Comparison of ENCODE assay signal across 23 cellular contexts in genomic region chr6:146909886-146910285, GRCh38.
"Had no signal": no experiment of that assay in that cellular context is flagged by ENCODE, and none has a peak within 500 bp of the region (broad histone marks: within the 10 kb centered on the region; RNA-seq: fewer than 3 reads in every experiment).

No MANE protein-coding gene starts in this region.

- H3K79me2 ChIP-seq: hepatocyte had no signal

- H3K36me3 ChIP-seq: gastroesophageal sphincter, heart left ventricle, left lung, ovary, right lobe of liver, suprapubic skin, transverse colon, upper lobe of right lung, uterus had no signal

- H3K27me3 ChIP-seq: dorsolateral prefrontal cortex, foreskin keratinocyte, gastroesophageal sphincter, heart left ventricle, hepatocyte, left lung, ovary, right lobe of liver, suprapubic skin, transverse colon, upper lobe of right lung, uterus had no signal

- H3K4me1 ChIP-seq: right lobe of liver, uterus had no signal

- H3K4me2 ChIP-seq: hepatocyte had no signal

- H3K9me3 Mint-ChIP-seq: naive thymus-derived CD8-positive, alpha-beta T cell; stimulated activated naive CD8-positive, alpha-beta T cell treated with anti-CD3 and anti-CD28 coated beads, Interleukin-15, amount 100 ng/mL, for 72 hours had no signal

- H3K36me3 Mint-ChIP-seq: naive thymus-derived CD8-positive, alpha-beta T cell had no signal

- H3K9me3 ChIP-seq: gastroesophageal sphincter, left lung, ovary, right lobe of liver, suprapubic skin, transverse colon, upper lobe of right lung, uterus had no signal

- H3K27ac ChIP-seq: dorsolateral prefrontal cortex, foreskin keratinocyte, gastroesophageal sphincter, heart left ventricle, hepatocyte, left lung, ovary, right lobe of liver, suprapubic skin, transverse colon, upper lobe of right lung, uterus had no signal

- FAIRE-seq: kidney, small intestine had no signal

- ATAC-seq: foreskin keratinocyte; gastroesophageal sphincter; heart left ventricle; left lung; naive thymus-derived CD8-positive, alpha-beta T cell; right lobe of liver; stimulated activated naive CD8-positive, alpha-beta T cell treated with anti-CD3 and anti-CD28 coated beads, Interleukin-15, amount 100 ng/mL, for 72 hours; upper lobe of right lung had no signal

- H3K27ac Mint-ChIP-seq: naive thymus-derived CD8-positive, alpha-beta T cell had no signal

- H2AFZ ChIP-seq: hepatocyte had no signal

- DNase-seq: cortex of kidney; dorsolateral prefrontal cortex; effector CD4-positive, alpha-beta T cell; foreskin keratinocyte; heart left ventricle; kidney; left lung; mesendoderm; naive thymus-derived CD8-positive, alpha-beta T cell; occipital lobe; ovary; right lobe of liver; small intestine; stimulated activated CD4-positive, alpha-beta T cell treated with anti-CD3 and anti-CD28 coated beads, Interleukin-15, amount 100 ng/mL, for 24 hours; stimulated activated CD4-positive, alpha-beta T cell treated with anti-CD3 and anti-CD28 coated beads, Interleukin-2, amount 100 ng/mL, for 48 hours; stimulated activated naive CD4-positive, alpha-beta T cell; stimulated activated naive CD8-positive, alpha-beta T cell treated with anti-CD3 and anti-CD28 coated beads, Interleukin-15, amount 100 ng/mL, for 72 hours; transverse colon; upper lobe of right lung; uterus had no signal

- H3K4me3 ChIP-seq: dorsolateral prefrontal cortex, gastroesophageal sphincter, heart left ventricle, hepatocyte, left lung, ovary, right lobe of liver, suprapubic skin, transverse colon, upper lobe of right lung, uterus had no signal

- H3K4me3 Mint-ChIP-seq: naive thymus-derived CD8-positive, alpha-beta T cell; stimulated activated naive CD8-positive, alpha-beta T cell treated with anti-CD3 and anti-CD28 coated beads, Interleukin-15, amount 100 ng/mL, for 72 hours had no signal
